Comparison of ENCODE assay signal across 14 cellular contexts in genomic region chr3:71499477-71499876, GRCh38.
"Had no signal": no experiment of that assay in that cellular context is flagged by ENCODE, and none has a peak within 500 bp of the region (broad histone marks: within the 10 kb centered on the region; RNA-seq: fewer than 3 reads in every experiment).

No MANE protein-coding gene starts in this region.

- H3K9me3 Mint-ChIP-seq: activated naive CD4-positive, alpha-beta T cell treated with anti-CD3 and anti-CD28 coated beads, Interleukin-2, amount 10 ng/mL, durations not matched to agents 7 days and 5 days; activated T-helper 2 cell treated with anti-CD3 and anti-CD28 coated beads, Interferon-gamma antibody, Interleukin-2, Interleukin-4, amounts not matched to agents 10 μg/mL and 5 μg/mL and 100 μg/mL, durations not matched to agents 14 hours and 24 hours and 36 hours; memory B cell had no signal

- H3K27ac ChIP-seq: adrenal gland, left lung, psoas muscle, right lobe of liver, stomach, thoracic aorta had no signal

- ATAC-seq: left lung, psoas muscle had no signal

- H3K4me3 ChIP-seq: adrenal gland, dorsolateral prefrontal cortex, left lung, psoas muscle, right lobe of liver, stomach, thoracic aorta had no signal

- DNase-seq: activated CD4-positive, alpha-beta T cell treated with anti-CD3 and anti-CD28 coated beads for 1 hour; activated CD4-positive, alpha-beta T cell treated with anti-CD3 and anti-CD28 coated beads, Interleukin-2, amount 50 U/mL, for 4 hours; activated naive CD4-positive, alpha-beta T cell treated with anti-CD3 and anti-CD28 coated beads, Interleukin-2, amount 10 ng/mL, durations not matched to agents 7 days and 5 days; adrenal gland; dorsolateral prefrontal cortex; hippocampal formation; left lung; psoas muscle; right lobe of liver; stomach; T-helper 9 cell had no signal

- H3K27ac Mint-ChIP-seq: activated naive CD4-positive, alpha-beta T cell treated with anti-CD3 and anti-CD28 coated beads, Interleukin-2, amount 10 ng/mL, durations not matched to agents 7 days and 5 days; activated T-helper 2 cell treated with anti-CD3 and anti-CD28 coated beads, Interferon-gamma antibody, Interleukin-2, Interleukin-4, amounts not matched to agents 10 μg/mL and 5 μg/mL and 100 μg/mL, durations not matched to agents 14 hours and 24 hours and 36 hours; memory B cell had no signal

- H3K27me3 Mint-ChIP-seq: memory B cell had no signal

- H3K9me3 ChIP-seq: adrenal gland, left lung, psoas muscle, right lobe of liver, stomach, thoracic aorta had no signal

- H3K27me3 ChIP-seq: adrenal gland, dorsolateral prefrontal cortex, left lung, right lobe of liver, stomach had no signal

- H3K4me3 Mint-ChIP-seq: activated naive CD4-positive, alpha-beta T cell treated with anti-CD3 and anti-CD28 coated beads, Interleukin-2, amount 10 ng/mL, durations not matched to agents 7 days and 5 days; memory B cell had no signal

- H3K36me3 ChIP-seq: adrenal gland, left lung, right lobe of liver, stomach, thoracic aorta had no signal
